In genomic region chr19:19538767-19539166, GRCh38 we compare ENCODE assay signal across 11 cellular contexts. TPM values are rescaled to one million over a fixed set of nuclear protein-coding genes. Genes with fewer than 3 reads are reported as not detected.
DNase-seq lines count a peak whose midpoint lies in the region; ATAC-seq and TF ChIP-seq lines count a peak whose summit lies in the region.
"Had no signal": no experiment of that assay in that cellular context is flagged by ENCODE, and none has a peak within 500 bp of the region (broad histone marks: within the 10 kb centered on the region; RNA-seq: fewer than 3 reads in every experiment).

No MANE protein-coding gene starts in this region.

- intact Hi-C loops in Right ventricle myocardium superior (cut with DNase I) (loop anchor here (10.0 kb wide), 1 partner anchor 406 kb away; no protein-coding TSS in a partner anchor), aorta (cut with DNase I) (no loop called here)

- H3K4me1 ChIP-seq in cardiac muscle cell (ENCODE audit: low read depth) (no peaks in the 10 kb centered on the region), iPS-15b (ENCODE audit: control insufficient read depth, insufficient read depth, low read length) (no peaks in the 10 kb centered on the region), urinary bladder (ENCODE audit: insufficient read depth) (no peaks in the 10 kb centered on the region), aorta (ENCODE audit: control insufficient read depth in 1 of 2, insufficient read depth in 2 of 2, low read length in 2 of 2) (no peaks in the 10 kb centered on the region)

- 25% methylated on average over 7 of the region's 7 CpGs for WGBS in urinary bladder
- 25 to 27% methylated on average over 7 of the region's 7 CpGs for WGBS in aorta, 2 donors

- H3K27ac ChIP-seq in cardiac muscle cell (no peak overlapping the region), SK-N-MC (no peak overlapping the region), urinary bladder (ENCODE audit: low read depth) (no peak overlapping the region), aorta (ENCODE audit: low read depth in 1 of 2, low read length in 2 of 2) (no peak overlapping the region)

- peaks cover 8% of the 10 kb centered on the region for H3K27me3 ChIP-seq in cardiac muscle cell
- peaks cover 26% of the 10 kb centered on the region for H3K27me3 ChIP-seq in iPS-15b (ENCODE audit: control insufficient read depth, insufficient read depth, low read length)
- H3K27me3 ChIP-seq in aorta (ENCODE audit: control insufficient read depth in 1 of 2, insufficient read depth in 2 of 2, low read length in 1 of 2): no peaks in the 10 kb centered on the region

- peak in 1 of 2 donors; percentile 33 for DNase-seq in cardiac muscle cell (ENCODE audit: low read depth in 1 of 2, low spot score in 1 of 2)
- no peak for DNase-seq in Right ventricle myocardium superior
- no peak for DNase-seq in SK-N-MC (ENCODE audit: low read depth, low spot score)
- DNase-seq in stimulated activated CD4-positive, alpha-beta T cell treated with anti-CD3 and anti-CD28 coated beads, Interleukin-4, amount 100 ng/mL, for 4 hours: no peak
- no peak for DNase-seq in aorta
- DNase-seq: activated gamma-delta T cell, NCI-H510A treated with DMSO at 0.1 percent for 48 hours, T1000 had no signal

- H3K9me3 ChIP-seq in cardiac muscle cell (ENCODE audit: low read depth) (no peaks in the 10 kb centered on the region), SK-N-MC (ENCODE audit: low read depth, low read length) (no peaks in the 10 kb centered on the region), iPS-15b (ENCODE audit: control insufficient read depth, insufficient read depth, low read length) (no peaks in the 10 kb centered on the region), aorta (ENCODE audit: control insufficient read depth, low read length) (no peaks in the 10 kb centered on the region)

- no peak for TF ChIP-seq CTCF in cardiac muscle cell (IDR thresholded peaks at IDR 0.05; ENCODE audit: low read depth, low read length)

- ATAC-seq in Right ventricle myocardium superior (ENCODE audit: poor library complexity) (no peak), HG02623 (IDR thresholded peaks at IDR 0.05; ENCODE audit: unreplicated experiment) (no peak), aorta (ENCODE audit: low FRiP score) (no peak)

- H3K36me3 ChIP-seq in cardiac muscle cell (no peaks in the 10 kb centered on the region), SK-N-MC (ENCODE audit: insufficient read depth, low read length) (no peaks in the 10 kb centered on the region), iPS-15b (ENCODE audit: control insufficient read depth, insufficient read depth, low read length) (no peaks in the 10 kb centered on the region), urinary bladder (ENCODE audit: insufficient read depth) (no peaks in the 10 kb centered on the region), aorta (ENCODE audit: control insufficient read depth in 1 of 2, insufficient read depth in 2 of 2, low read length in 1 of 2) (no peaks in the 10 kb centered on the region)

- H3K4me3 ChIP-seq in cardiac muscle cell (peak overlapping the region; percentile 39), SK-N-MC (peak overlapping the region; percentile 56; the same call in 1 of the 2 replicates), iPS-15b (ENCODE audit: low read depth, low read length) (peak overlapping the region; percentile 60), urinary bladder (ENCODE audit: low read depth, low read length) (peak overlapping the region; percentile 27), aorta (ENCODE audit: low read length in 2 of 2) (no peak overlapping the region)

- H3K9ac ChIP-seq in SK-N-MC (ENCODE audit: insufficient read length) (no peak overlapping the region), iPS-15b (ENCODE audit: low read depth, low read length) (no peak overlapping the region)

RNA-seq across cellular contexts. Expression of gene CILP2, which starts 0.7 kb away (rescaled TPM):
- total RNA-seq in cardiac muscle cell: 7.5 and 8.4 TPM in 2 replicates
- 2.2 and 6.7 TPM in 2 replicates for polyA plus RNA-seq in cardiac muscle cell
- total RNA-seq in Right ventricle myocardium superior: 0.40 TPM
- 0.32 TPM for total RNA-seq in urinary bladder
- polyA plus RNA-seq in urinary bladder: 0.32 TPM
- total RNA-seq in aorta: 1 to 10 TPM in 1 of 2 donors, under 1 TPM in 1; 0.36 to 4.2 TPM
- polyA plus RNA-seq in aorta: under 1 TPM in 1 of 2 donors, not detected in 1; 0.13 TPM

RNA-seq across cellular contexts. Expression of gene YJEFN3, which starts 10.1 kb away (rescaled TPM):
- total RNA-seq in cardiac muscle cell (10.6 and 12.5 TPM in 2 replicates), Right ventricle myocardium superior (5.8 TPM), urinary bladder (1.8 TPM), aorta (1 to 10 TPM; 3.8 to 7.2 TPM)
- polyA plus RNA-seq in cardiac muscle cell (23.0 and 29.9 TPM in 2 replicates), urinary bladder (4.6 TPM), aorta (10 to 100 TPM in 1 of 2 donors, under 1 TPM in 1; 0.75 to 60.1 TPM)

RNA-seq across cellular contexts. Expression of gene NDUFA13, which starts 22.7 kb away (rescaled TPM):
- 119 and 172 TPM in 2 replicates for total RNA-seq in cardiac muscle cell
- polyA plus RNA-seq in cardiac muscle cell: 806 and 843 TPM in 2 replicates
- 1,367 TPM for total RNA-seq in Right ventricle myocardium superior
- total RNA-seq in urinary bladder: 74.7 TPM
- polyA plus RNA-seq in urinary bladder: 318 TPM
- 100 to 1,000 TPM; 183 to 208 TPM for total RNA-seq in aorta
- 100 to 1,000 TPM; 249 to 307 TPM for polyA plus RNA-seq in aorta

RNA-seq across cellular contexts. Expression of gene TSSK6, which starts 23.4 kb away (rescaled TPM):
- total RNA-seq in cardiac muscle cell (4.1 and 11.9 TPM in 2 replicates), Right ventricle myocardium superior (0.67 TPM), urinary bladder (0.85 TPM), aorta (1 to 10 TPM in 1 of 2 donors, under 1 TPM in 1; 0.84 to 1.2 TPM)
- polyA plus RNA-seq in cardiac muscle cell (0.60 and 1.5 TPM in 2 replicates), urinary bladder (1.8 TPM), aorta (1 to 10 TPM in 1 of 2 donors, under 1 TPM in 1; 0.50 to 1.3 TPM)

Comparison
In these comparisons a context has a peak if more than half of its experiments do, and no peak if none do; other contexts are left out.
1. H3K4me3 ChIP-seq: peak in cardiac muscle cell (single experiment), SK-N-MC (single experiment), iPS-15b (single experiment) and urinary bladder (single experiment); none in aorta (0 of 2).